18 cellular contexts compared by ENCODE assay signal in genomic region chr1:228963795-228964177, GRCh38.
A peak's percentile ranks its signal among the peaks of the same experiment; 100 is the strongest.
DNase-seq lines count a peak whose midpoint lies in the region; ATAC-seq, FAIRE-seq and TF ChIP-seq lines count a peak whose summit lies in the region.
"Had no signal": no experiment of that assay in that cellular context is flagged by ENCODE, and none has a peak within 500 bp of the region (broad histone marks: within the 10 kb centered on the region; RNA-seq: fewer than 3 reads in every experiment).

No MANE protein-coding gene starts in this region.

- H3K18ac ChIP-seq in mesenchymal stem cell (ENCODE audit: low read depth in 1 of 2, low read length in 2 of 2): peak overlapping the region in 1 of 2 experiments; percentile 98

- peaks cover 6% of the 10 kb centered on the region for H3K4me1 ChIP-seq in mesenchymal stem cell (ENCODE audit: control insufficient read depth, insufficient read depth, low read depth, low read length)
- H3K4me1 ChIP-seq in testis: peaks cover 20% of the 10 kb centered on the region

- H3K27ac ChIP-seq in coronary artery (peak overlapping the region; percentile 73 to 89), mesenchymal stem cell (ENCODE audit: low read length, poor library complexity, severe bottlenecking) (peak overlapping the region; percentile 77), testis (peak overlapping the region; percentile 76 to 77)
- H3K27ac ChIP-seq: RWPE1 had no signal

- peak overlapping the region; percentile 61 for H2BK120ac ChIP-seq in mesenchymal stem cell (ENCODE audit: low read depth, low read length)

- no peak overlapping the region for H3K4me3 ChIP-seq in coronary artery
- no peak overlapping the region for H3K4me3 ChIP-seq in mesenchymal stem cell (ENCODE audit: insufficient read depth in 1 of 2, low read depth in 1 of 2, low read length in 2 of 2)
- no peak overlapping the region for H3K4me3 ChIP-seq in testis
- H3K4me3 ChIP-seq: skin epidermis had no signal

- H4K91ac ChIP-seq in mesenchymal stem cell (ENCODE audit: low read length): peak overlapping the region; percentile 88

- H2BK5ac ChIP-seq in mesenchymal stem cell (ENCODE audit: low read depth, low read length, poor library complexity, severe bottlenecking): no peak overlapping the region

- no peak overlapping the region for H3K27ac Mint-ChIP-seq in activated CD8-positive, alpha-beta T cell treated with anti-CD3 and anti-CD28 coated beads, Interleukin-2, amount 10 ng/mL, durations not matched to agents 7 days and 5 days
- no peak overlapping the region for H3K27ac Mint-ChIP-seq in activated T-cell treated with anti-CD3 and anti-CD28 coated beads, Interleukin-2, amount 50 U/mL, for 24 hours
- H3K27ac Mint-ChIP-seq: activated CD4-positive, alpha-beta memory T cell treated with anti-CD3 and anti-CD28 coated beads for 36 hours; B cell; natural killer cell treated with Interleukin-12 subunit alpha and Interleukin-12 subunit beta and Interleukin-15 and Interleukin-18, amount 100 ng/mL, for 72 hours; T-helper 2 cell treated with Interferon-gamma antibody and Interleukin-4, amounts not matched to agents 5 μg/mL and 100 μg/mL, for 36 hours had no signal

- TF ChIP-seq CTCF in coronary artery (IDR thresholded peaks at IDR 0.05) (no peak), testis (IDR thresholded peaks at IDR 0.05) (no peak)

- no peaks in the 10 kb centered on the region for H3K79me1 ChIP-seq in mesenchymal stem cell (replicated peaks; ENCODE audit: low read length, poor library complexity, severe bottlenecking)

- H3K4me1 Mint-ChIP-seq in activated CD8-positive, alpha-beta T cell treated with anti-CD3 and anti-CD28 coated beads, Interleukin-2, amount 10 ng/mL, durations not matched to agents 7 days and 5 days (ENCODE audit: low read depth): no peaks in the 10 kb centered on the region
- no peaks in the 10 kb centered on the region for H3K4me1 Mint-ChIP-seq in activated T-cell treated with anti-CD3 and anti-CD28 coated beads, Interleukin-2, amount 50 U/mL, for 24 hours (ENCODE audit: low read depth)
- H3K4me1 Mint-ChIP-seq: B cell had no signal

- H3K27me3 ChIP-seq in mesenchymal stem cell (ENCODE audit: control insufficient read depth in 1 of 2, insufficient read depth in 1 of 2, low read length in 2 of 2) (no peaks in the 10 kb centered on the region), testis (no peaks in the 10 kb centered on the region)

- H3K4ac ChIP-seq in mesenchymal stem cell (ENCODE audit: low read depth in 1 of 2, low read length in 2 of 2): peak overlapping the region; percentile 31 to 77

- DNase-seq in HTR-8/SVneo (ENCODE audit: insufficient read length, low spot score) (peak; percentile 44), coronary artery (ENCODE audit: low spot score) (peak; percentile 66), mesenchymal stem cell (no peak), testis (no peak)
- no peak for DNase-seq in activated CD8-positive, alpha-beta T cell treated with anti-CD3 and anti-CD28 coated beads, Interleukin-2, amount 10 ng/mL, durations not matched to agents 7 days and 5 days
- no peak for DNase-seq in activated CD4-positive, alpha-beta T cell treated with anti-CD3 and anti-CD28 coated beads, Interleukin-2, amount 50 U/mL, for 1 hour
- DNase-seq in activated T-cell treated with anti-CD3 and anti-CD28 coated beads, Interleukin-2, amount 50 U/mL, for 24 hours: no peak
- DNase-seq: activated CD4-positive, alpha-beta memory T cell treated with anti-CD3 and anti-CD28 coated beads for 36 hours; activated effector memory CD4-positive, alpha-beta T cell treated with Interleukin-2 at 50 U/mL for 16 hours; NCI-H1105 treated with DMSO at 0.1 percent for 48 hours; NCI-H446 treated with DMSO at 0.1 percent for 48 hours had no signal

- ATAC-seq in activated CD8-positive, alpha-beta T cell treated with anti-CD3 and anti-CD28 coated beads, Interleukin-2, amount 10 ng/mL, durations not matched to agents 7 days and 5 days: no peak
- ATAC-seq in HG03135 (IDR thresholded peaks at IDR 0.05; ENCODE audit: unreplicated experiment): no peak
- ATAC-seq: natural killer cell treated with Interleukin-12 subunit alpha and Interleukin-12 subunit beta and Interleukin-15 and Interleukin-18, amount 100 ng/mL, for 72 hours had no signal

- FAIRE-seq in HTR-8/SVneo (lab: Jason Lieb, UNC): peak; percentile 20
- FAIRE-seq: GM12892 had no signal

- peak overlapping the region; percentile 7 for H2BK15ac ChIP-seq in mesenchymal stem cell (ENCODE audit: low read depth, poor library complexity, severe bottlenecking)

- peaks cover 9% of the 10 kb centered on the region for H3K27me3 Mint-ChIP-seq in activated CD8-positive, alpha-beta T cell treated with anti-CD3 and anti-CD28 coated beads, Interleukin-2, amount 10 ng/mL, durations not matched to agents 7 days and 5 days (ENCODE audit: low read depth)
- no peaks in the 10 kb centered on the region for H3K27me3 Mint-ChIP-seq in activated T-cell treated with anti-CD3 and anti-CD28 coated beads, Interleukin-2, amount 50 U/mL, for 24 hours
- H3K27me3 Mint-ChIP-seq: activated CD4-positive, alpha-beta memory T cell treated with anti-CD3 and anti-CD28 coated beads for 36 hours; natural killer cell treated with Interleukin-12 subunit alpha and Interleukin-12 subunit beta and Interleukin-15 and Interleukin-18, amount 100 ng/mL, for 72 hours had no signal

- H2AFZ ChIP-seq in mesenchymal stem cell (ENCODE audit: low read depth, low read length): no peak overlapping the region

- no peak overlapping the region for H2AK5ac ChIP-seq in mesenchymal stem cell (ENCODE audit: low read length, severe bottlenecking)

- CTCF ChIA-PET in activated CD8-positive, alpha-beta T cell treated with anti-CD3 and anti-CD28 coated beads, Interleukin-2, amount 10 ng/mL, durations not matched to agents 7 days and 5 days (lab: Charles Lee): no interaction called here

- POLR2A ChIA-PET in activated CD8-positive, alpha-beta T cell treated with anti-CD3 and anti-CD28 coated beads, Interleukin-2, amount 10 ng/mL, durations not matched to agents 7 days and 5 days (lab: Charles Lee): no interaction called here

- H3K9me3 ChIP-seq in mesenchymal stem cell (ENCODE audit: control insufficient read depth, low read length) (no peaks in the 10 kb centered on the region), testis (no peaks in the 10 kb centered on the region)

- no peak overlapping the region for H3K14ac ChIP-seq in mesenchymal stem cell (ENCODE audit: low read length in 2 of 2)

- intact Hi-C loops in testis (cut with DNase I; ENCODE audit: low total_unique reads): no loop called here

- no peak for TF ChIP-seq POLR2A in testis (IDR thresholded peaks at IDR 0.05)

- no peak overlapping the region for H3K23ac ChIP-seq in mesenchymal stem cell (ENCODE audit: low read length in 2 of 2)

- no peak overlapping the region for H3K4me3 Mint-ChIP-seq in activated CD8-positive, alpha-beta T cell treated with anti-CD3 and anti-CD28 coated beads, Interleukin-2, amount 10 ng/mL, durations not matched to agents 7 days and 5 days
- no peak overlapping the region for H3K4me3 Mint-ChIP-seq in activated T-cell treated with anti-CD3 and anti-CD28 coated beads, Interleukin-2, amount 50 U/mL, for 24 hours
- H3K4me3 Mint-ChIP-seq: activated CD4-positive, alpha-beta memory T cell treated with anti-CD3 and anti-CD28 coated beads for 36 hours; B cell; natural killer cell treated with Interleukin-12 subunit alpha and Interleukin-12 subunit beta and Interleukin-15 and Interleukin-18, amount 100 ng/mL, for 72 hours; T-helper 2 cell treated with Interferon-gamma antibody and Interleukin-4, amounts not matched to agents 5 μg/mL and 100 μg/mL, for 36 hours had no signal

- H3K4me2 ChIP-seq in mesenchymal stem cell (ENCODE audit: low read length, poor library complexity, severe bottlenecking): no peak overlapping the region

- H2BK12ac ChIP-seq in mesenchymal stem cell (ENCODE audit: low read length in 2 of 2): peak overlapping the region; percentile 45 to 99

- peak overlapping the region; percentile 88 for H4K8ac ChIP-seq in mesenchymal stem cell (ENCODE audit: low read length)

- H3K36me3 ChIP-seq in mesenchymal stem cell (ENCODE audit: control insufficient read depth in 1 of 2, insufficient read depth in 2 of 2, low read depth in 1 of 2, low read length in 2 of 2) (no peaks in the 10 kb centered on the region), testis (ENCODE audit: low read depth, missing control alignments) (no peaks in the 10 kb centered on the region)

- 60% methylated on average over 2 of the region's 2 CpGs for WGBS in mesenchymal stem cell
- WGBS in testis, 2 donors: 44 to 62% methylated on average over 2 of the region's 2 CpGs

- H3K9ac ChIP-seq in mesenchymal stem cell (ENCODE audit: low read length): peak overlapping the region; percentile 73

- H3K36me3 Mint-ChIP-seq in activated CD8-positive, alpha-beta T cell treated with anti-CD3 and anti-CD28 coated beads, Interleukin-2, amount 10 ng/mL, durations not matched to agents 7 days and 5 days (ENCODE audit: low read depth): no peaks in the 10 kb centered on the region
- H3K36me3 Mint-ChIP-seq in activated T-cell treated with anti-CD3 and anti-CD28 coated beads, Interleukin-2, amount 50 U/mL, for 24 hours (ENCODE audit: low read depth): no peaks in the 10 kb centered on the region
- H3K36me3 Mint-ChIP-seq: activated CD4-positive, alpha-beta memory T cell treated with anti-CD3 and anti-CD28 coated beads for 36 hours; natural killer cell treated with Interleukin-12 subunit alpha and Interleukin-12 subunit beta and Interleukin-15 and Interleukin-18, amount 100 ng/mL, for 72 hours had no signal

- no peaks in the 10 kb centered on the region for H3K9me3 Mint-ChIP-seq in activated CD8-positive, alpha-beta T cell treated with anti-CD3 and anti-CD28 coated beads, Interleukin-2, amount 10 ng/mL, durations not matched to agents 7 days and 5 days (ENCODE audit: insufficient read depth)
- no peaks in the 10 kb centered on the region for H3K9me3 Mint-ChIP-seq in activated T-cell treated with anti-CD3 and anti-CD28 coated beads, Interleukin-2, amount 50 U/mL, for 24 hours
- H3K9me3 Mint-ChIP-seq: activated CD4-positive, alpha-beta memory T cell treated with anti-CD3 and anti-CD28 coated beads for 36 hours; natural killer cell treated with Interleukin-12 subunit alpha and Interleukin-12 subunit beta and Interleukin-15 and Interleukin-18, amount 100 ng/mL, for 72 hours; T-helper 2 cell treated with Interferon-gamma antibody and Interleukin-4, amounts not matched to agents 5 μg/mL and 100 μg/mL, for 36 hours had no signal

Comparison
In these comparisons a context has a peak if more than half of its experiments do, and no peak if none do; other contexts are left out.
1. DNase-seq: peak in HTR-8/SVneo (single experiment) and coronary artery (single experiment); none in mesenchymal stem cell (single experiment), testis (single experiment), activated CD8-positive, alpha-beta T cell treated with anti-CD3 and anti-CD28 coated beads, Interleukin-2, amount 10 ng/mL, durations not matched to agents 7 days and 5 days (single experiment), activated CD4-positive, alpha-beta T cell treated with anti-CD3 and anti-CD28 coated beads, Interleukin-2, amount 50 U/mL, for 1 hour (single experiment) and activated T-cell treated with anti-CD3 and anti-CD28 coated beads, Interleukin-2, amount 50 U/mL, for 24 hours (single experiment).
2. Peak in every context shown above with its lines, with median percentiles within 50 percentile points of each other: H3K27ac ChIP-seq.